9 cellular contexts compared by ENCODE assay signal in genomic region chr2:240820014-240820606, GRCh38. TPM values are rescaled to one million over a fixed set of nuclear protein-coding genes. Genes with fewer than 3 reads are reported as not detected.
A peak's percentile ranks its signal among the peaks of the same experiment; 100 is the strongest.
DNase-seq lines count a peak whose midpoint lies in the region; ATAC-seq and TF ChIP-seq lines count a peak whose summit lies in the region.
"Had no signal": no experiment of that assay in that cellular context is flagged by ENCODE, and none has a peak within 500 bp of the region (broad histone marks: within the 10 kb centered on the region; RNA-seq: fewer than 3 reads in every experiment).

KIF1A (minus strand) TSS chr2:240820219; CDS start chr2:240797752, 22,467 bp downstream.

- peak within 1 kb of the TSS; percentile 78 for H3K4me3 Mint-ChIP-seq in type B pancreatic cell

- peaks cover 5% of the 10 kb centered on the region for H3K4me1 Mint-ChIP-seq in type B pancreatic cell (ENCODE audit: unreplicated experiment)

- peaks cover 53% of the 10 kb centered on the region for H3K27me3 Mint-ChIP-seq in type B pancreatic cell

- H3K27me3 ChIP-seq in layer of hippocampus (ENCODE audit: control insufficient read depth, insufficient read depth, low read length): peaks cover 2% of the 10 kb centered on the region

- DNase-seq in C1 segment of cervical spinal cord (lab: John Stamatoyannopoulos, UW): peak in 13 of 14 donors; percentile 43 to 92 (median 79)
- DNase-seq in NCI-H1417 treated with DMSO at 0.1 percent for 48 hours (lab: John Stamatoyannopoulos, UW): peak; percentile 51
- peak; percentile 28 for DNase-seq in activated naive CD4-positive, alpha-beta T cell treated with anti-CD3 and anti-CD28 coated beads, Interleukin-2, amount 50 U/mL, for 16 hours
- DNase-seq in type B pancreatic cell (ENCODE audit: extremely low spot score, unreplicated experiment): peak; percentile 77
- no peak for DNase-seq in kidney tubule cell (ENCODE audit: low spot score)

- H3K27ac ChIP-seq in layer of hippocampus (ENCODE audit: low read depth, low read length): peak within 1 kb of the TSS; percentile 80

- peak within 1 kb of the TSS; percentile 80 for H3K27ac Mint-ChIP-seq in type B pancreatic cell

- H3K9me3 Mint-ChIP-seq in type B pancreatic cell: no peaks in the 10 kb centered on the region

- ATAC-seq in GM18861 (IDR thresholded peaks at IDR 0.05; ENCODE audit: unreplicated experiment): no peak
- ATAC-seq in GM21528 (IDR thresholded peaks at IDR 0.05; ENCODE audit: low FRiP score, unreplicated experiment): no peak
- ATAC-seq: GM12878 had no signal

- peaks cover 6% of the 10 kb centered on the region for H3K36me3 Mint-ChIP-seq in type B pancreatic cell

- no peak for TF ChIP-seq CTCF in type B pancreatic cell (conservative IDR thresholded peaks at IDR 0.05)

RNA-seq across cellular contexts. Expression of gene KIF1A, which starts in this region (rescaled TPM):
- total RNA-seq in type B pancreatic cell (ENCODE audit: low replicate concordance): 78.4 and 112 TPM in 2 replicates
